1 cellular context compared by ENCODE assay signal in genomic region chr18:57927511-57927910, GRCh38.
TF ChIP-seq lines count a peak whose summit lies in the region.

No MANE protein-coding gene starts in this region.

TF ChIP-seq in HepG2, 621 proteins besides CTCF, POLR2A, EP300 and RAD21 (continued from another document):
- TF ChIP-seq RNF219 (CRISPR knock-in tag; IDR thresholded peaks at IDR 0.05) (no peak), HNRNPUL1 (IDR thresholded peaks at IDR 0.05; ENCODE audit: low read depth, low read length) (no peak), HNF4G (IDR thresholded peaks at IDR 0.05; ENCODE audit: borderline replicate concordance, low read depth, low read length) (peak; percentile 27; the same call in 1 of the 2 replicates), HNF4G (CRISPR knock-in tag; IDR thresholded peaks at IDR 0.05; ENCODE audit: borderline replicate concordance, low read depth) (no peak), TCF7 (IDR thresholded peaks at IDR 0.05; ENCODE audit: low read depth) (0 out of 2 replicates have a peak, but pooled peaks have one; percentile 11), HNRNPL (IDR thresholded peaks at IDR 0.05; ENCODE audit: low read depth, low read length) (no peak), ZNF564 (CRISPR knock-in tag; IDR thresholded peaks at IDR 0.05) (no peak), ATF4 (CRISPR knock-in tag; IDR thresholded peaks at IDR 0.05) (peak in 1 of 2 experiments; percentile 60; a peak in 1 of 4 replicates), PCBP1 (IDR thresholded peaks at IDR 0.05; ENCODE audit: borderline replicate concordance, low read depth, low read length) (no peak), ARID4A (CRISPR knock-in tag; IDR thresholded peaks at IDR 0.05; ENCODE audit: borderline replicate concordance) (no peak), FOSL2 (CRISPR knock-in tag; IDR thresholded peaks at IDR 0.05) (0 out of 2 replicates have a peak, but pooled peaks have one; percentile 14), ZBTB43 (CRISPR knock-in tag; conservative IDR thresholded peaks at IDR 0.05) (0 out of 2 replicates have a peak, but pooled peaks have one; percentile 57), RARA (CRISPR knock-in tag; IDR thresholded peaks at IDR 0.05) (peak; percentile 26; the same call in 1 of the 2 replicates), ZNF331 (CRISPR knock-in tag; IDR thresholded peaks at IDR 0.05) (no peak), TBX3 (IDR thresholded peaks at IDR 0.05; ENCODE audit: borderline replicate concordance) (peak; percentile 42; the same call in 1 of the 2 replicates), ZNF512B (CRISPR knock-in tag; IDR thresholded peaks at IDR 0.05; ENCODE audit: borderline replicate concordance) (no peak), RFXAP (CRISPR knock-in tag; IDR thresholded peaks at IDR 0.05; ENCODE audit: borderline replicate concordance) (no peak), GABPB1 (CRISPR knock-in tag; IDR thresholded peaks at IDR 0.05) (no peak), HNRNPLL (IDR thresholded peaks at IDR 0.05; ENCODE audit: low read depth, low read length, poor library complexity, severe bottlenecking) (no peak), THAP7 (CRISPR knock-in tag; IDR thresholded peaks at IDR 0.05) (no peak), SOX6 (IDR thresholded peaks at IDR 0.05) (no peak), SOX6 (CRISPR knock-in tag; IDR thresholded peaks at IDR 0.05) (peak; percentile 46; the same call in 1 of the 2 replicates), HNF4A (CRISPR knock-in tag; IDR thresholded peaks at IDR 0.05) (peak; percentile 43; the same call in 1 of the 2 replicates), MTA3 (CRISPR knock-in tag; IDR thresholded peaks at IDR 0.05) (no peak), CEBPB (IDR thresholded peaks at IDR 0.05; ENCODE audit: borderline replicate concordance, low read depth, low read length) (peak; percentile 94), ARID3A (IDR thresholded peaks at IDR 0.05; ENCODE audit: low read depth, low read length) (0 out of 2 replicates have a peak, but pooled peaks have one; percentile 22), MTF2 (CRISPR knock-in tag; IDR thresholded peaks at IDR 0.05; ENCODE audit: borderline replicate concordance) (no peak)
